ENCODE assay signal across 8 cellular contexts in genomic region chr19:2096543-2097329, GRCh38. TPM values are rescaled to one million over a fixed set of nuclear protein-coding genes. Genes with fewer than 3 reads are reported as not detected.
DNase-seq lines count a peak whose midpoint lies in the region; ATAC-seq lines count a peak whose summit lies in the region.

A gene with protein sequence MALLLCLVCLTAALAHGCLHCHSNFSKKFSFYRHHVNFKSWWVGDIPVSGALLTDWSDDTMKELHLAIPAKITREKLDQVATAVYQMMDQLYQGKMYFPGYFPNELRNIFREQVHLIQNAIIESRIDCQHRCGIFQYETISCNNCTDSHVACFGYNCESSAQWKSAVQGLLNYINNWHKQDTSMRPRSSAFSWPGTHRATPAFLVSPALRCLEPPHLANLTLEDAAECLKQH (plus strand): TSS chr19:2096915. CDS start chr19:2096946, 31 bp downstream.

- peak within 1 kb of the TSS; percentile 72 for H3K27ac ChIP-seq in temporal lobe (ENCODE audit: low read depth, low read length)

- peak; percentile 64 for ATAC-seq in HG02571 (IDR thresholded peaks at IDR 0.05; ENCODE audit: unreplicated experiment)

- H3K4me3 ChIP-seq in GM08714 (ENCODE audit: low read length): peak within 1 kb of the TSS; percentile 78

- in situ Hi-C loops in SK-MEL-5 (cut with HindIII; ENCODE audit: low pct_unique_long_range_greater_than_20kb, low sequenced_read_pairs): no loop called here

- DNase-seq in NAMALWA (ENCODE audit: low spot score) (peak; percentile 96), SK-MEL-5 (ENCODE audit: low read depth, low spot score) (peak; percentile 93), glomerular endothelial cell (ENCODE audit: extremely low read depth, low read depth, low spot score) (peak; percentile 42), nucleus accumbens (lab: John Stamatoyannopoulos, UW) (peak; percentile 88 to 100 (median 99))
- DNase-seq in activated naive CD4-positive, alpha-beta T cell treated with anti-CD3 and anti-CD28 coated beads, Interleukin-2, amount 50 U/mL, for 16 hours: peak; percentile 100

RNA-seq across cellular contexts. Expression of the gene that starts here (rescaled TPM):
- 0.40 TPM in 1 of 2 replicates, not detected in the other for total RNA-seq in SK-MEL-5 (2014; rRNA removed; shearing (Covaris generic))
- polyA plus RNA-seq in SK-MEL-5 (2015; cell fraction: cytosol; rRNA removed): 0.19 TPM in 1 of 2 replicates, not detected in the other
- 2.8 and 10.3 TPM in 2 replicates for polyA plus RNA-seq in SK-MEL-5 (2015; cell fraction: nucleus; rRNA removed)
- total RNA-seq in glomerular endothelial cell: 0.99 and 6.6 TPM in 2 replicates
- 3.0 TPM for total RNA-seq in temporal lobe

Comparison
In these comparisons a context has a peak if more than half of its experiments do, and no peak if none do; other contexts are left out.
1. Peak in every context shown above with its lines: DNase-seq, ATAC-seq, H3K4me3 ChIP-seq and H3K27ac ChIP-seq.
2. DNase-seq: peak in every context shown above with its lines; median percentile 100 in activated naive CD4-positive, alpha-beta T cell treated with anti-CD3 and anti-CD28 coated beads, Interleukin-2, amount 50 U/mL, for 16 hours; 99 in nucleus accumbens; 96 in NAMALWA; 93 in SK-MEL-5; 42 in glomerular endothelial cell.